Comparison of ENCODE assay signal across 9 cellular contexts in the genomic region with DNA sequence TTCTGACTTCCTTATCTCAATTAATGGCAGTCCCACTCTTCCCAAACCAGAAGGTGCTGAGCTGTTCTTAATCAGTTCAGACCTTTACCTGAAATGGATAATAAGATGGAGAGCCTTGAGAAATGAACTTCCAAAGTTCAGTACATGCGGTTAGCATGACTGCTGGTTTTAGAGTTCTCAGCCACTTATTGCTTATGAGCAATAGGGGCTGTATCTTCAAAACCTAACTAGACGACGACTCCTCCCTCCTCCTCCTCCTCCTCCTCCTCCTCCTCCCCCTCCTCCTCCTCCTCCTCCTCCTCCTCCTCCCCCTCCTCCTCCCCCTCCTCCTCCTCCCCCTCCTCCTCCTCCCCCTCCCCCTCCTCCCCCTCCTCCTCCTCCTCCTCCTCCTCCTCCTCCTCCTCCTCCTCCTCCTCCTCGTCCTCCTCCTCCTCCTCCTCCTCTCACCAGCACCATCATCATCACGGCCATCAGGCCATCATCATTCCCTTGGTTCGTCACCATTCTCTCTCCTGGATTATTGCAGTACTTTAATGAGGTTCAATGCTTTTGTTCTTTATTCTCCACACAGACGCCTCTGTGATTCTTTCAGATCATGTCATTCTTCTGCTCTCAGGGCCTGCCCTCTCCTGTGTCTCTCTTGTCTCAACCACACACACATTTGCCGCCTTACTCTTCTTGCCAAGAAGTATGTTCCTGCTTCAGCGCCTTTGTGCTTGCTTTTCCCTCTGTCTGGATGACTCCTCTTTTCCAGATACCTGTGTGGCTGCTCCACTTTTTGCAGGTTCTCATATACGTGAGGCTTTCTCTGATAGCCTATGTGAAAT. TPM values are rescaled to one million over a fixed set of nuclear protein-coding genes. Genes with fewer than 3 reads are reported as not detected.
A peak's percentile ranks its signal among the peaks of the same experiment; 100 is the strongest.
DNase-seq lines count a peak whose midpoint lies in the region; ATAC-seq, FAIRE-seq and TF ChIP-seq lines count a peak whose summit lies in the region.
"Had no signal": no experiment of that assay in that cellular context is flagged by ENCODE, and none has a peak within 500 bp of the region (broad histone marks: within the 10 kb centered on the region; RNA-seq: fewer than 3 reads in every experiment).

No MANE protein-coding gene starts in this region.

- H3K4me1 Mint-ChIP-seq in CD14-positive monocyte = peaks cover 54% of the 10 kb centered on the region
- H3K4me1 Mint-ChIP-seq in mesothelial cell of epicardium = peaks cover 52% of the 10 kb centered on the region

- peaks cover 32 to 76% of the 10 kb centered on the region in 2 donors for H3K4me1 ChIP-seq in adrenal gland (replicated peaks in 1 of 2)

- H3K27me3 ChIP-seq in adrenal gland = no peaks in the 10 kb centered on the region
- H3K27me3 ChIP-seq: right atrium auricular region had no signal

- ATAC-seq in HG03521 (IDR thresholded peaks at IDR 0.05; ENCODE audit: unreplicated experiment) = no peak

- DNase-seq in CD14-positive monocyte (ENCODE audit: low spot score) = no peak
- DNase-seq in HTR-8/SVneo (ENCODE audit: insufficient read length, low spot score) = no peak
- DNase-seq in adrenal gland = peak in 5 of 7 donors; percentile 25 to 43 (median 39)
- DNase-seq in mesothelial cell of epicardium (ENCODE audit: low spot score in 2 of 2, unreplicated experiment in 2 of 2) = no peak
- DNase-seq in LoVo (ENCODE audit: low spot score) = no peak
- DNase-seq in GM19238 (ENCODE audit: insufficient read length, low spot score) = no peak
- no peak for DNase-seq in activated effector memory CD4-positive, alpha-beta T cell treated with Interleukin-2 at 50 U/mL for 16 hours

- TF ChIP-seq CTCF in CD14-positive monocyte (IDR thresholded peaks at IDR 0.05) = no peak
- no peak for TF ChIP-seq CTCF in adrenal gland (IDR thresholded peaks at IDR 0.05)
- TF ChIP-seq CTCF in mesothelial cell of epicardium (IDR thresholded peaks at IDR 0.05; ENCODE audit: unreplicated experiment) = no peak

- H3K9me3 Mint-ChIP-seq in CD14-positive monocyte = peaks cover 0 to 2% (median 0%) of the 10 kb centered on the region in 7 donors
- no peaks in the 10 kb centered on the region for H3K9me3 Mint-ChIP-seq in mesothelial cell of epicardium

- WGBS in adrenal gland, 4 donors = 53 to 65% (median 55%) methylated on average over 7 to 9 of the region's 10 CpGs

- intact Hi-C loops in CD14-positive monocyte (cut with micrococcal nuclease) = loop anchor here (5.0 to 10.0 kb wide), 4 partner anchors 38 to 88 kb away; no protein-coding TSS in a partner anchor
- intact Hi-C loops in adrenal gland (cut with DNase I) = loop anchor here (5.0 to 10.0 kb wide), 2 partner anchors 62 to 65 kb away; no protein-coding TSS in a partner anchor

- H3K27me3 Mint-ChIP-seq in CD14-positive monocyte (ENCODE audit: low read depth in 3 of 3) (peaks cover 0 to 2% (median 0%) of the 10 kb centered on the region in 3 donors), mesothelial cell of epicardium (ENCODE audit: low read depth) (no peaks in the 10 kb centered on the region)

- H3K36me3 Mint-ChIP-seq in CD14-positive monocyte = peaks cover 6 to 10% of the 10 kb centered on the region in 2 donors
- H3K36me3 Mint-ChIP-seq in mesothelial cell of epicardium = no peaks in the 10 kb centered on the region

- peak overlapping the region; percentile 95 to 96 for H3K4me3 Mint-ChIP-seq in CD14-positive monocyte
- peak overlapping the region; percentile 86 for H3K4me3 Mint-ChIP-seq in mesothelial cell of epicardium

- H3K27ac ChIP-seq in adrenal gland = peak overlapping the region; percentile 39 to 99 (median 97)

- no peaks in the 10 kb centered on the region for H3K36me3 ChIP-seq in adrenal gland (replicated peaks in 1 of 2)
- H3K36me3 ChIP-seq: right atrium auricular region had no signal

- peak overlapping the region in 2 of 4 donors; percentile 86 to 94 for H3K4me3 ChIP-seq in adrenal gland

- H3K9me3 ChIP-seq in adrenal gland (replicated peaks in 1 of 3) = no peaks in the 10 kb centered on the region
- H3K9me3 ChIP-seq: right atrium auricular region had no signal

- H3K27ac Mint-ChIP-seq in CD14-positive monocyte = peak overlapping the region; percentile 58 to 91 (median 72)
- peak overlapping the region; percentile 94 for H3K27ac Mint-ChIP-seq in mesothelial cell of epicardium

- TF ChIP-seq POLR2A in adrenal gland (IDR thresholded peaks at IDR 0.05) = no peak

- FAIRE-seq in HTR-8/SVneo (lab: Jason Lieb, UNC) = peak; percentile 84

RNA-seq across cellular contexts. Expression of gene PCNX1, which starts 2.7 kb away (rescaled TPM):
- polyA plus RNA-seq in CD14-positive monocyte = 1 to 10 TPM; 7.3 to 8.1 TPM
- 100 to 1,000 TPM in 5 of 8 donors, 10 to 100 TPM in 3; 84.1 to 196 (median 118) TPM for total RNA-seq in adrenal gland
- polyA plus RNA-seq in adrenal gland = 10 to 100 TPM; 11.3 to 97.8 (median 15.2) TPM
- total RNA-seq in mesothelial cell of epicardium = 73.5 to 77.2 TPM (median 76.2 TPM) in 3 replicates

Comparison
In these comparisons a context has a peak if more than half of its experiments do, and no peak if none do; other contexts are left out.
1. DNase-seq: peak in adrenal gland (5 of 7); none in CD14-positive monocyte (single experiment), HTR-8/SVneo (single experiment), mesothelial cell of epicardium (0 of 2), LoVo (single experiment), GM19238 (single experiment) and activated effector memory CD4-positive, alpha-beta T cell treated with Interleukin-2 at 50 U/mL for 16 hours (single experiment).